22 cellular contexts compared by ENCODE assay signal in genomic region chr12:51174501-51174900, GRCh38. TPM values are rescaled to one million over a fixed set of nuclear protein-coding genes. Genes with fewer than 3 reads are reported as not detected.
A peak's percentile ranks its signal among the peaks of the same experiment; 100 is the strongest.
DNase-seq lines count a peak whose midpoint lies in the region; ATAC-seq and TF ChIP-seq lines count a peak whose summit lies in the region.
"Had no signal": no experiment of that assay in that cellular context is flagged by ENCODE, and none has a peak within 500 bp of the region (broad histone marks: within the 10 kb centered on the region; RNA-seq: fewer than 3 reads in every experiment).

No MANE protein-coding gene starts in this region.

- no peaks in the 10 kb centered on the region for H3F3A ChIP-seq in smooth muscle cell (ENCODE audit: low read depth)

- no peak overlapping the region for H3K27ac ChIP-seq in mammary epithelial cell (ENCODE audit: insufficient read depth, low read depth, low read length)
- no peak overlapping the region for H3K27ac ChIP-seq in smooth muscle cell (ENCODE audit: low read depth)
- H3K27ac ChIP-seq: ascending aorta, lower lobe of right lung, tibial nerve had no signal

- H3K9ac ChIP-seq in mammary epithelial cell (ENCODE audit: insufficient read depth, low read length) (no peak overlapping the region), smooth muscle cell (ENCODE audit: low read depth) (no peak overlapping the region)

- BruUV-seq in mammary epithelial cell (replicated peaks; lab: Mats Ljungman, UMichigan) (no TSS peak), MCF 10A (replicated peaks; lab: Mats Ljungman, UMichigan) (no TSS peak)

- intact Hi-C loops in mammary epithelial cell (cut with micrococcal nuclease) (loop anchor here (10.0 kb wide), 1 partner anchor 350 kb away; no protein-coding TSS in a partner anchor), MCF 10A (cut with micrococcal nuclease) (no loop called here)

- in situ Hi-C loops in mammary epithelial cell (cut with MboI; ENCODE audit: low sequenced_read_pairs in 2 of 2) = no loop called here

- H3K27ac Mint-ChIP-seq in MCF 10A (ENCODE audit: low read depth, unreplicated experiment) (no peak overlapping the region), immature natural killer cell (peak overlapping the region in 4 of 6 donors; percentile 13 to 95 (median 55))

- TF ChIP-seq CTCF in mammary epithelial cell (conservative IDR thresholded peaks at IDR 0.05 in 1 of 2, IDR thresholded peaks at IDR 0.05 in 1 of 2; ENCODE audit: extremely low read depth in 1 of 2, insufficient read depth in 1 of 2, low read depth in 1 of 2, low read length in 2 of 2) (no peak), MCF 10A (IDR thresholded peaks at IDR 0.05; ENCODE audit: unreplicated experiment) (no peak), smooth muscle cell (IDR thresholded peaks at IDR 0.05; ENCODE audit: borderline replicate concordance, insufficient read depth, poor library complexity, severe bottlenecking) (no peak)

- no peak for DNase-seq in mammary epithelial cell
- DNase-seq in MCF 10A (ENCODE audit: unreplicated experiment) = no peak
- DNase-seq in HT-29 (ENCODE audit: low spot score) = peak; percentile 4
- no peak for DNase-seq in immature natural killer cell
- no peak for DNase-seq in smooth muscle cell (lab: John Stamatoyannopoulos, UW; ENCODE audit: unreplicated experiment)
- no peak for DNase-seq in NCI-H748 treated with DMSO at 0.1 percent for 48 hours (lab: John Stamatoyannopoulos, UW)
- DNase-seq: activated CD4-positive, alpha-beta T cell treated with anti-CD3 and anti-CD28 coated beads for 4 hours; activated gamma-delta T cell; cerebellar nuclear complex; DMS79; foreskin melanocyte; HCEC 1CT; hippocampal formation; lower lobe of right lung; NCI-H1105 treated with DMSO at 0.1 percent for 48 hours; NCI-H510A; posterior cingulate gyrus; stimulated activated naive CD4-positive, alpha-beta T cell treated with Interleukin-2 at 50 U/mL for 16 hours had no signal

- POLR2A ChIA-PET in MCF 10A (lab: Yijun Ruan, JAX) = interaction anchor here (1.3 to 1.4 kb wide), 2 partner anchors 40 to 91 kb away, joined by 4 to 6 read pairs; partner anchors contain the start of gene CSRNP2

- ATAC-seq in GM19351 (IDR thresholded peaks at IDR 0.05; ENCODE audit: unreplicated experiment) (no peak), GM21528 (IDR thresholded peaks at IDR 0.05; ENCODE audit: low FRiP score, unreplicated experiment) (no peak)

- H3K79me2 ChIP-seq in mammary epithelial cell (ENCODE audit: insufficient read depth, low read length) (peaks cover 31% of the 10 kb centered on the region), smooth muscle cell (ENCODE audit: low read depth) (peaks cover 25% of the 10 kb centered on the region)

- H3K27me3 Mint-ChIP-seq in MCF 10A (ENCODE audit: insufficient read depth, unreplicated experiment) (no peaks in the 10 kb centered on the region), immature natural killer cell (ENCODE audit: low read depth in 3 of 3) (peaks cover 0 to 8% (median 0%) of the 10 kb centered on the region in 3 donors)

- dilution Hi-C loops in mammary epithelial cell (cut with HindIII; ENCODE audit: low sequenced_read_pairs) = no loop called here

- H3K9me3 ChIP-seq in mammary epithelial cell (replicated peaks; ENCODE audit: insufficient read depth, low read length) = no peaks in the 10 kb centered on the region
- H3K9me3 ChIP-seq in smooth muscle cell (replicated peaks; ENCODE audit: low read depth) = no peaks in the 10 kb centered on the region
- H3K9me3 ChIP-seq: ascending aorta, lower lobe of right lung, tibial nerve had no signal

- H3K36me3 Mint-ChIP-seq in MCF 10A (ENCODE audit: insufficient read depth, unreplicated experiment) (peaks cover 6% of the 10 kb centered on the region), immature natural killer cell (no peaks in the 10 kb centered on the region)

- H3K36me3 ChIP-seq in mammary epithelial cell (ENCODE audit: insufficient read depth, low read length) (no peaks in the 10 kb centered on the region), smooth muscle cell (ENCODE audit: low read depth) (no peaks in the 10 kb centered on the region)
- H3K36me3 ChIP-seq: ascending aorta, lower lobe of right lung, tibial nerve had no signal

- H3K4me3 Mint-ChIP-seq in MCF 10A (ENCODE audit: unreplicated experiment) (no peak overlapping the region), immature natural killer cell (peak overlapping the region in 4 of 5 donors; percentile 53 to 87 (median 84))

- H3K9me3 Mint-ChIP-seq in MCF 10A (ENCODE audit: unreplicated experiment) (no peaks in the 10 kb centered on the region), immature natural killer cell (no peaks in the 10 kb centered on the region)

- H3K4me3 ChIP-seq in mammary epithelial cell (replicated peaks in 1 of 3; ENCODE audit: insufficient read depth in 1 of 3, low read depth in 2 of 3, low read length in 3 of 3) (no peak overlapping the region), smooth muscle cell (no peak overlapping the region)
- H3K4me3 ChIP-seq: lower lobe of right lung, tibial nerve had no signal

- CTCF ChIA-PET in mammary epithelial cell (lab: Charles Lee; ENCODE audit: low non-redundant PET) = interaction anchor here (0.8 kb wide), 1 partner anchor 96 kb away, joined by 7 read pairs; no protein-coding TSS in a partner anchor
- CTCF ChIA-PET in MCF 10A (lab: Yijun Ruan, JAX) = interaction anchor here (0.7 kb wide), 1 partner anchor 96 kb away, joined by 3 read pairs; the partner anchor contains the start of gene SMAGP

- 0% methylated on average over 1 of the region's 1 CpG for WGBS in mammary epithelial cell (ENCODE audit: low coverage, missing lambda C conversion rate)
- 35% methylated on average over 1 of the region's 1 CpG for WGBS in smooth muscle cell (ENCODE audit: low lambda C conversion rate)

- H2AFZ ChIP-seq in mammary epithelial cell (ENCODE audit: low read depth, low read length) (peak overlapping the region; percentile 38), smooth muscle cell (ENCODE audit: low read depth) (peak overlapping the region; percentile 36)

- H3K4me1 ChIP-seq in mammary epithelial cell (ENCODE audit: insufficient read depth, low read length) (no peaks in the 10 kb centered on the region), smooth muscle cell (ENCODE audit: low read depth) (peaks cover 4% of the 10 kb centered on the region)

- H4K20me1 ChIP-seq in mammary epithelial cell (ENCODE audit: insufficient read depth, low read length) = no peaks in the 10 kb centered on the region
- H4K20me1 ChIP-seq in smooth muscle cell (ENCODE audit: low read depth) = peaks cover 11% of the 10 kb centered on the region

- H3K27me3 ChIP-seq in mammary epithelial cell (ENCODE audit: insufficient read depth, low read length) (no peaks in the 10 kb centered on the region), smooth muscle cell (ENCODE audit: low read depth) (no peaks in the 10 kb centered on the region)
- H3K27me3 ChIP-seq: ascending aorta, tibial nerve had no signal

- no peaks in the 10 kb centered on the region for H3K4me1 Mint-ChIP-seq in MCF 10A (ENCODE audit: insufficient read depth, unreplicated experiment)
- peaks cover 7 to 9% of the 10 kb centered on the region in 2 donors for H3K4me1 Mint-ChIP-seq in immature natural killer cell

- H3K4me2 ChIP-seq in mammary epithelial cell (ENCODE audit: insufficient read depth, low read depth, low read length) = no peak overlapping the region
- H3K4me2 ChIP-seq in smooth muscle cell = no peak overlapping the region

RNA-seq across cellular contexts. Expression of gene TFCP2, which starts 1.6 kb away (rescaled TPM):
- total RNA-seq in mammary epithelial cell (10 to 100 TPM; 12.0 to 32.7 TPM), MCF 10A (2022) (31.5 and 34.9 TPM in 2 replicates), smooth muscle cell (12.4 and 13.4 TPM in 2 replicates)
- polyA plus RNA-seq in mammary epithelial cell (15.0 TPM), immature natural killer cell (10 to 100 TPM; 10.1 to 16.6 (median 11.7) TPM), smooth muscle cell (8.8 and 16.2 TPM in 2 replicates)
- polyA minus RNA-seq in mammary epithelial cell = 14.1 TPM
- total RNA-seq in HT-29 (2014; rRNA removed; shearing (Covaris generic)) = 8.4 and 8.7 TPM in 2 replicates

RNA-seq across cellular contexts. Expression of gene POU6F1, which starts 43.4 kb away (rescaled TPM):
- total RNA-seq in mammary epithelial cell (1 to 10 TPM; 2.6 to 3.5 TPM), MCF 10A (2022) (3.0 and 3.8 TPM in 2 replicates), smooth muscle cell (4.2 and 4.6 TPM in 2 replicates)
- polyA plus RNA-seq in mammary epithelial cell (0.32 TPM), immature natural killer cell (1 to 10 TPM in 1 of 3 donors, under 1 TPM in 2; 0.78 to 1.8 (median 0.86) TPM), smooth muscle cell (7.6 and 7.9 TPM in 2 replicates)
- not detected for polyA minus RNA-seq in mammary epithelial cell
- total RNA-seq in HT-29 (2014; rRNA removed; shearing (Covaris generic)) = 0.05 TPM in 1 of 2 replicates, not detected in the other
